24 cellular contexts compared by ENCODE assay signal in genomic region chr1:24993871-24994270, GRCh38.
DNase-seq lines count a peak whose midpoint lies in the region; ATAC-seq, FAIRE-seq and TF ChIP-seq lines count a peak whose summit lies in the region.
"Had no signal": no experiment of that assay in that cellular context is flagged by ENCODE, and none has a peak within 500 bp of the region (broad histone marks: within the 10 kb centered on the region; RNA-seq: fewer than 3 reads in every experiment).

No MANE protein-coding gene starts in this region.

- H3K4me3 ChIP-seq in CD4-positive, CD25-positive, alpha-beta regulatory T cell (ENCODE audit: low read depth, low read length) = no peak overlapping the region
- no peak overlapping the region for H3K4me3 ChIP-seq in kidney (ENCODE audit: low read length in 2 of 2)
- H3K4me3 ChIP-seq: suprapubic skin, uterus had no signal

- no peaks in the 10 kb centered on the region for H3K27me3 Mint-ChIP-seq in activated CD4-positive, alpha-beta T cell treated with anti-CD3 and anti-CD28 coated beads, Interleukin-2, amount 10 ng/mL, durations not matched to agents 24 days and 14 days
- no peaks in the 10 kb centered on the region for H3K27me3 Mint-ChIP-seq in CD4-positive, CD25-positive, alpha-beta regulatory T cell
- no peaks in the 10 kb centered on the region for H3K27me3 Mint-ChIP-seq in activated T-helper 1 cell treated with anti-CD3 and anti-CD28 coated beads, Interleukin-12 subunit alpha, Interleukin-12 subunit beta, Interleukin-2, Interleukin-4 antibody, amounts not matched to agents 30 ng/mL and 10 ng/mL and 1 ng/mL, durations not matched to agents 14 hours and 24 hours and 36 hours (ENCODE audit: insufficient read depth)

- peaks cover 9% of the 10 kb centered on the region for H3K9me3 Mint-ChIP-seq in activated CD4-positive, alpha-beta T cell treated with anti-CD3 and anti-CD28 coated beads, Interleukin-2, amount 10 ng/mL, durations not matched to agents 24 days and 14 days
- H3K9me3 Mint-ChIP-seq in CD4-positive, CD25-positive, alpha-beta regulatory T cell = peaks cover 0 to 2% (median 0%) of the 10 kb centered on the region in 7 donors
- peaks cover 10% of the 10 kb centered on the region for H3K9me3 Mint-ChIP-seq in activated T-helper 1 cell treated with anti-CD3 and anti-CD28 coated beads, Interleukin-12 subunit alpha, Interleukin-12 subunit beta, Interleukin-2, Interleukin-4 antibody, amounts not matched to agents 30 ng/mL and 10 ng/mL and 1 ng/mL, durations not matched to agents 14 hours and 24 hours and 36 hours

- peak overlapping the region; percentile 49 for H3K27ac Mint-ChIP-seq in activated CD4-positive, alpha-beta T cell treated with anti-CD3 and anti-CD28 coated beads, Interleukin-2, amount 10 ng/mL, durations not matched to agents 24 days and 14 days
- peak overlapping the region; percentile 96 to 100 (median 96) for H3K27ac Mint-ChIP-seq in CD4-positive, CD25-positive, alpha-beta regulatory T cell
- peak overlapping the region; percentile 42 for H3K27ac Mint-ChIP-seq in activated T-helper 1 cell treated with anti-CD3 and anti-CD28 coated beads, Interleukin-12 subunit alpha, Interleukin-12 subunit beta, Interleukin-2, Interleukin-4 antibody, amounts not matched to agents 30 ng/mL and 10 ng/mL and 1 ng/mL, durations not matched to agents 14 hours and 24 hours and 36 hours
- H3K27ac Mint-ChIP-seq: brain, naive B cell had no signal

- H3K9ac ChIP-seq in kidney (ENCODE audit: low read length in 2 of 2) = no peak overlapping the region

- H3K4me3 Mint-ChIP-seq in activated CD4-positive, alpha-beta T cell treated with anti-CD3 and anti-CD28 coated beads, Interleukin-2, amount 10 ng/mL, durations not matched to agents 24 days and 14 days = no peak overlapping the region
- H3K4me3 Mint-ChIP-seq in CD4-positive, CD25-positive, alpha-beta regulatory T cell = no peak overlapping the region
- H3K4me3 Mint-ChIP-seq in activated T-helper 1 cell treated with anti-CD3 and anti-CD28 coated beads, Interleukin-12 subunit alpha, Interleukin-12 subunit beta, Interleukin-2, Interleukin-4 antibody, amounts not matched to agents 30 ng/mL and 10 ng/mL and 1 ng/mL, durations not matched to agents 14 hours and 24 hours and 36 hours = no peak overlapping the region
- H3K4me3 Mint-ChIP-seq: brain had no signal

- H3K9me3 ChIP-seq in CD4-positive, CD25-positive, alpha-beta regulatory T cell (ENCODE audit: control insufficient read depth in 2 of 2, low read length in 2 of 2) = no peaks in the 10 kb centered on the region
- H3K9me3 ChIP-seq in kidney (ENCODE audit: control insufficient read depth in 1 of 2, low read length in 2 of 2) = no peaks in the 10 kb centered on the region
- H3K9me3 ChIP-seq: suprapubic skin, uterus had no signal

- peaks cover 74% of the 10 kb centered on the region for H3K4me1 ChIP-seq in CD4-positive, CD25-positive, alpha-beta regulatory T cell (ENCODE audit: control insufficient read depth, insufficient read depth, low read length, poor library complexity, severe bottlenecking)
- no peaks in the 10 kb centered on the region for H3K4me1 ChIP-seq in kidney (ENCODE audit: control insufficient read depth in 1 of 2, insufficient read depth in 1 of 2, low read depth in 1 of 2, low read length in 2 of 2)
- H3K4me1 ChIP-seq: suprapubic skin, uterus had no signal

- TF ChIP-seq CTCF in kidney (IDR thresholded peaks at IDR 0.05; ENCODE audit: borderline replicate concordance, extremely low read depth, insufficient read depth) = no peak

- no peak overlapping the region for H3K27ac ChIP-seq in CD4-positive, CD25-positive, alpha-beta regulatory T cell (ENCODE audit: insufficient read depth, low read length, poor library complexity, severe bottlenecking)
- no peak overlapping the region for H3K27ac ChIP-seq in kidney (ENCODE audit: low read depth in 2 of 2, low read length in 2 of 2)
- H3K27ac ChIP-seq: suprapubic skin, uterus had no signal

- intact Hi-C loops in activated CD4-positive, alpha-beta T cell treated with anti-CD3 and anti-CD28 coated beads, Interleukin-2, amount 10 ng/mL, durations not matched to agents 24 days and 14 days (cut with micrococcal nuclease) = loop anchor here (2.0 kb wide), 3 partner anchors 13 to 37 kb away; no protein-coding TSS in a partner anchor
- intact Hi-C loops in activated T-helper 1 cell treated with anti-CD3 and anti-CD28 coated beads, Interleukin-12 subunit alpha, Interleukin-12 subunit beta, Interleukin-2, Interleukin-4 antibody, amounts not matched to agents 30 ng/mL and 10 ng/mL and 1 ng/mL, durations not matched to agents 14 hours and 24 hours and 36 hours (cut with micrococcal nuclease) = loop anchor here (2.0 kb wide), 1 partner anchor 29 kb away; no protein-coding TSS in a partner anchor
- intact Hi-C loops in kidney (cut with DNase I) = no loop called here

- ATAC-seq in CD4-positive, CD25-positive, alpha-beta regulatory T cell (ENCODE audit: low read depth in 2 of 2) = no peak
- ATAC-seq in HG03025 (IDR thresholded peaks at IDR 0.05; ENCODE audit: low FRiP score, unreplicated experiment) = no peak
- ATAC-seq: activated CD4-positive, CD25-positive, alpha-beta regulatory T cell treated with anti-CD3 and anti-CD28 coated beads, Interleukin-2, amount 50 U/mL, for 24 hours had no signal

- no peak for FAIRE-seq in kidney (lab: Jason Lieb, UNC)
- FAIRE-seq: GM12892, small intestine had no signal

- H3K36me3 ChIP-seq in CD4-positive, CD25-positive, alpha-beta regulatory T cell (ENCODE audit: control insufficient read depth, insufficient read depth, low read length) = no peaks in the 10 kb centered on the region
- no peaks in the 10 kb centered on the region for H3K36me3 ChIP-seq in kidney (ENCODE audit: control insufficient read depth in 1 of 2, insufficient read depth in 2 of 2, low read length in 2 of 2)
- H3K36me3 ChIP-seq: suprapubic skin, uterus had no signal

- peaks cover 79% of the 10 kb centered on the region for H3K4me1 Mint-ChIP-seq in activated CD4-positive, alpha-beta T cell treated with anti-CD3 and anti-CD28 coated beads, Interleukin-2, amount 10 ng/mL, durations not matched to agents 24 days and 14 days
- H3K4me1 Mint-ChIP-seq in CD4-positive, CD25-positive, alpha-beta regulatory T cell = peaks cover 9 to 94% (median 35%) of the 10 kb centered on the region in 4 donors
- peaks cover 80% of the 10 kb centered on the region for H3K4me1 Mint-ChIP-seq in activated T-helper 1 cell treated with anti-CD3 and anti-CD28 coated beads, Interleukin-12 subunit alpha, Interleukin-12 subunit beta, Interleukin-2, Interleukin-4 antibody, amounts not matched to agents 30 ng/mL and 10 ng/mL and 1 ng/mL, durations not matched to agents 14 hours and 24 hours and 36 hours (ENCODE audit: low read depth)
- H3K4me1 Mint-ChIP-seq: brain had no signal

- H3K36me3 Mint-ChIP-seq in activated CD4-positive, alpha-beta T cell treated with anti-CD3 and anti-CD28 coated beads, Interleukin-2, amount 10 ng/mL, durations not matched to agents 24 days and 14 days (ENCODE audit: low read depth) = peaks cover 8% of the 10 kb centered on the region
- H3K36me3 Mint-ChIP-seq in CD4-positive, CD25-positive, alpha-beta regulatory T cell = peaks cover 4% of the 10 kb centered on the region
- H3K36me3 Mint-ChIP-seq in activated T-helper 1 cell treated with anti-CD3 and anti-CD28 coated beads, Interleukin-12 subunit alpha, Interleukin-12 subunit beta, Interleukin-2, Interleukin-4 antibody, amounts not matched to agents 30 ng/mL and 10 ng/mL and 1 ng/mL, durations not matched to agents 14 hours and 24 hours and 36 hours (ENCODE audit: low read depth) = peaks cover 15% of the 10 kb centered on the region
- H3K36me3 Mint-ChIP-seq: brain, naive B cell had no signal

- DNase-seq in activated CD4-positive, alpha-beta T cell treated with anti-CD3 and anti-CD28 coated beads, Interleukin-2, amount 10 ng/mL, durations not matched to agents 24 days and 14 days = no peak
- DNase-seq in activated CD4-positive, alpha-beta T cell treated with anti-CD3 and anti-CD28 coated beads, Interleukin-2, amount 50 U/mL, for 1 hour = no peak
- DNase-seq in CD4-positive, CD25-positive, alpha-beta regulatory T cell = no peak
- DNase-seq in activated T-helper 1 cell treated with anti-CD3 and anti-CD28 coated beads, Interleukin-12 subunit alpha, Interleukin-12 subunit beta, Interleukin-2, Interleukin-4 antibody, amounts not matched to agents 30 ng/mL and 10 ng/mL and 1 ng/mL, durations not matched to agents 14 hours and 24 hours and 36 hours (ENCODE audit: low spot score) = no peak
- DNase-seq in kidney (peak; percentile 37), ureter (ENCODE audit: low spot score) (no peak), SW480 (ENCODE audit: low spot score) (no peak)
- DNase-seq: 8988T; DMS153; GOT3; Karpas-422; naive B cell; NCI-H1436; NCI-H2081 treated with DMSO at 0.1 percent for 48 hours; NCI-H226; retina; small intestine; stimulated activated CD4-positive, alpha-beta T cell treated with anti-CD3 and anti-CD28 coated beads, Interleukin-1b, Interleukin-23, amount 100 ng/mL, for 48 hours; uterus had no signal

- H3K27me3 ChIP-seq in CD4-positive, CD25-positive, alpha-beta regulatory T cell (ENCODE audit: control insufficient read depth, insufficient read depth, low read length) = no peaks in the 10 kb centered on the region
- H3K27me3 ChIP-seq: suprapubic skin, uterus had no signal

Comparison
In these comparisons a context has a peak if more than half of its experiments do, and no peak if none do; other contexts are left out.
1. H3K27ac Mint-ChIP-seq: peak in every context shown above with its lines; median percentile 96 in CD4-positive, CD25-positive, alpha-beta regulatory T cell; 49 in activated CD4-positive, alpha-beta T cell treated with anti-CD3 and anti-CD28 coated beads, Interleukin-2, amount 10 ng/mL, durations not matched to agents 24 days and 14 days; 42 in activated T-helper 1 cell treated with anti-CD3 and anti-CD28 coated beads, Interleukin-12 subunit alpha, Interleukin-12 subunit beta, Interleukin-2, Interleukin-4 antibody, amounts not matched to agents 30 ng/mL and 10 ng/mL and 1 ng/mL, durations not matched to agents 14 hours and 24 hours and 36 hours.